In genomic region chr3:43153189-43154083, GRCh38 we compare ENCODE assay signal across 9 cellular contexts. TPM values are rescaled to one million over a fixed set of nuclear protein-coding genes. Genes with fewer than 3 reads are reported as not detected.
DNase-seq lines count a peak whose midpoint lies in the region; TF ChIP-seq lines count a peak whose summit lies in the region.
"Had no signal": no experiment of that assay in that cellular context is flagged by ENCODE, and none has a peak within 500 bp of the region (broad histone marks: within the 10 kb centered on the region; RNA-seq: fewer than 3 reads in every experiment).

No MANE protein-coding gene starts in this region.

- H3K4me3 ChIP-seq in MG63 (no peak overlapping the region), colonic mucosa (no peak overlapping the region), liver (ENCODE audit: low read depth in 1 of 3, low read length in 3 of 3) (no peak overlapping the region), thyroid gland (replicated peaks in 1 of 3) (no peak overlapping the region)

- TF ChIP-seq CTCF in colonic mucosa (IDR thresholded peaks at IDR 0.05) (no peak), liver (IDR thresholded peaks at IDR 0.05; ENCODE audit: low read depth, low read length, missing input control) (no peak), thyroid gland (IDR thresholded peaks at IDR 0.05) (no peak)

- H3K36me3 Mint-ChIP-seq in activated naive CD8-positive, alpha-beta T cell treated with anti-CD3 and anti-CD28 coated beads for 36 hours: no peaks in the 10 kb centered on the region

- no peak overlapping the region for H3K4me3 Mint-ChIP-seq in activated naive CD8-positive, alpha-beta T cell treated with anti-CD3 and anti-CD28 coated beads for 36 hours
- H3K4me3 Mint-ChIP-seq: central memory CD8-positive, alpha-beta T cell had no signal

- WGBS in liver: 83% methylated on average over 19 of the region's 19 CpGs
- WGBS in thyroid gland, 2 donors: 72 to 81% methylated on average over 19 of the region's 19 CpGs

- no peak for TF ChIP-seq RAD21 in liver (IDR thresholded peaks at IDR 0.05)

- H3K9ac ChIP-seq in colonic mucosa (ENCODE audit: low read depth in 2 of 2, low read length in 2 of 2) (no peak overlapping the region), liver (ENCODE audit: low read depth in 1 of 2, low read length in 2 of 2) (no peak overlapping the region)

- H3K27ac ChIP-seq in colonic mucosa (no peak overlapping the region), liver (ENCODE audit: low read depth in 1 of 2, low read length in 2 of 2) (no peak overlapping the region), thyroid gland (no peak overlapping the region)

- no peak for TF ChIP-seq POLR2A in thyroid gland (IDR thresholded peaks at IDR 0.05)

- H3K9me3 Mint-ChIP-seq in activated naive CD8-positive, alpha-beta T cell treated with anti-CD3 and anti-CD28 coated beads for 36 hours: no peaks in the 10 kb centered on the region
- H3K9me3 Mint-ChIP-seq: central memory CD8-positive, alpha-beta T cell had no signal

- no peaks in the 10 kb centered on the region for H3K36me3 ChIP-seq in MG63
- no peaks in the 10 kb centered on the region for H3K36me3 ChIP-seq in colonic mucosa
- no peaks in the 10 kb centered on the region for H3K36me3 ChIP-seq in liver (ENCODE audit: control insufficient read depth in 4 of 4, insufficient read depth in 3 of 4, low read depth in 1 of 4, low read length in 3 of 4)
- no peaks in the 10 kb centered on the region for H3K36me3 ChIP-seq in thyroid gland

- peaks cover 19% of the 10 kb centered on the region for H3K4me1 Mint-ChIP-seq in activated naive CD8-positive, alpha-beta T cell treated with anti-CD3 and anti-CD28 coated beads for 36 hours

- H3K27me3 Mint-ChIP-seq in activated naive CD8-positive, alpha-beta T cell treated with anti-CD3 and anti-CD28 coated beads for 36 hours: no peaks in the 10 kb centered on the region

- H3K9me3 ChIP-seq in MG63: no peaks in the 10 kb centered on the region
- no peaks in the 10 kb centered on the region for H3K9me3 ChIP-seq in colonic mucosa
- H3K9me3 ChIP-seq in liver (ENCODE audit: control insufficient read depth in 4 of 4, low read length in 3 of 4): no peaks in the 10 kb centered on the region
- H3K9me3 ChIP-seq in thyroid gland: no peaks in the 10 kb centered on the region

- intact Hi-C loops in colonic mucosa (cut with DNase I) (loop anchor here (2.0 kb wide), 1 partner anchor 193 kb away; no protein-coding TSS in a partner anchor), thyroid gland (cut with DNase I) (no loop called here)

- H3K27me3 ChIP-seq in MG63 (no peaks in the 10 kb centered on the region), colonic mucosa (no peaks in the 10 kb centered on the region), liver (ENCODE audit: control insufficient read depth in 4 of 4, insufficient read depth in 4 of 4, low read length in 3 of 4) (no peaks in the 10 kb centered on the region), thyroid gland (no peaks in the 10 kb centered on the region)

- H3K4me1 ChIP-seq in colonic mucosa: no peaks in the 10 kb centered on the region
- H3K4me1 ChIP-seq in liver (ENCODE audit: control insufficient read depth in 4 of 4, insufficient read depth in 4 of 4, low read length in 3 of 4): no peaks in the 10 kb centered on the region
- H3K4me1 ChIP-seq in thyroid gland: no peaks in the 10 kb centered on the region

- no peak overlapping the region for H3K27ac Mint-ChIP-seq in activated naive CD8-positive, alpha-beta T cell treated with anti-CD3 and anti-CD28 coated beads for 36 hours

- DNase-seq in MG63: peak; percentile 59
- peak; percentile 63 for DNase-seq in colonic mucosa
- peak; percentile 7 to 17 for DNase-seq in thyroid gland
- no peak for DNase-seq in activated CD8-positive, alpha-beta memory T cell treated with anti-CD3 and anti-CD28 coated beads, Interleukin-2, amount 50 U/mL, for 48 hours
- DNase-seq in NCI-H128 (lab: John Stamatoyannopoulos, UW; ENCODE audit: unreplicated experiment): no peak
- DNase-seq in activated CD4-positive, alpha-beta T cell treated with anti-CD3 and anti-CD28 coated beads for 1 hour: no peak
- DNase-seq in activated naive CD8-positive, alpha-beta T cell treated with anti-CD3 and anti-CD28 coated beads for 36 hours: no peak

TF ChIP-seq in liver, 16 proteins besides CTCF, POLR2A, EP300 and RAD21:
- TF ChIP-seq JUND (IDR thresholded peaks at IDR 0.05) (no peak), YY1 (IDR thresholded peaks at IDR 0.05) (no peak), TAF1 (conservative IDR thresholded peaks at IDR 0.05) (no peak), NR2F2 (IDR thresholded peaks at IDR 0.05) (peak; percentile 20), SP1 (IDR thresholded peaks at IDR 0.05) (no peak), RXRA (IDR thresholded peaks at IDR 0.05) (no peak), EGR1 (IDR thresholded peaks at IDR 0.05; ENCODE audit: low read depth in 2 of 2) (no peak)

RNA-seq across cellular contexts. Expression of gene POMGNT2, which starts 47.6 kb away (rescaled TPM):
- 10.6 and 13.6 TPM in 2 replicates for total RNA-seq in MG63 (2014; rRNA removed; shearing (Covaris generic); ENCODE audit: low replicate concordance)
- total RNA-seq in colonic mucosa (10 to 100 TPM in 1 of 2 donors, 1 to 10 TPM in 1; 5.2 to 11.0 TPM), liver (1 to 10 TPM; 5.8 to 6.6 TPM), thyroid gland (10 to 100 TPM; 17.1 to 30.1 (median 23.5) TPM)
- 1 to 10 TPM; 6.4 to 6.5 TPM for polyA plus RNA-seq in liver
- 10 to 100 TPM; 12.1 to 13.3 TPM for total RNA-seq in activated naive CD8-positive, alpha-beta T cell treated with anti-CD3 and anti-CD28 coated beads for 36 hours

Comparison
In these comparisons a context has a peak if more than half of its experiments do, and no peak if none do; other contexts are left out.
1. DNase-seq: peak in MG63 (single experiment), colonic mucosa (single experiment) and thyroid gland (2 of 2); none in activated CD8-positive, alpha-beta memory T cell treated with anti-CD3 and anti-CD28 coated beads, Interleukin-2, amount 50 U/mL, for 48 hours (single experiment), NCI-H128 (single experiment), activated CD4-positive, alpha-beta T cell treated with anti-CD3 and anti-CD28 coated beads for 1 hour (single experiment) and activated naive CD8-positive, alpha-beta T cell treated with anti-CD3 and anti-CD28 coated beads for 36 hours (single experiment).